ENCODE assay signal across 9 cellular contexts in genomic region chr1:64885648-64886047, GRCh38.
"Had no signal": no experiment of that assay in that cellular context is flagged by ENCODE, and none has a peak within 500 bp of the region (broad histone marks: within the 10 kb centered on the region; RNA-seq: fewer than 3 reads in every experiment).

No MANE protein-coding gene starts in this region.

- FAIRE-seq: HepG2 had no signal

- ATAC-seq: HCT116, HepG2 had no signal

- H3K27ac ChIP-seq: GM23248, HL-60 had no signal

- H3K4me1 ChIP-seq: HAP-1 had no signal

- H3K9ac ChIP-seq: GM23248 had no signal

- H3K4me3 Mint-ChIP-seq: IgD-negative memory B cell had no signal

- H3K4me3 ChIP-seq: GM23248, HAP-1 had no signal

- H3K9me3 Mint-ChIP-seq: IgD-negative memory B cell had no signal

- H3K36me3 ChIP-seq: HAP-1 had no signal

- DNase-seq: GM23248, GOT3, H7, KG1 had no signal

- H3K36me3 Mint-ChIP-seq: IgD-negative memory B cell had no signal

- H3K27me3 Mint-ChIP-seq: IgD-negative memory B cell had no signal

- H3K9me3 ChIP-seq: HAP-1 had no signal

- H2AFZ ChIP-seq: GM23248 had no signal
